39 cellular contexts compared by ENCODE assay signal in the genomic region with DNA sequence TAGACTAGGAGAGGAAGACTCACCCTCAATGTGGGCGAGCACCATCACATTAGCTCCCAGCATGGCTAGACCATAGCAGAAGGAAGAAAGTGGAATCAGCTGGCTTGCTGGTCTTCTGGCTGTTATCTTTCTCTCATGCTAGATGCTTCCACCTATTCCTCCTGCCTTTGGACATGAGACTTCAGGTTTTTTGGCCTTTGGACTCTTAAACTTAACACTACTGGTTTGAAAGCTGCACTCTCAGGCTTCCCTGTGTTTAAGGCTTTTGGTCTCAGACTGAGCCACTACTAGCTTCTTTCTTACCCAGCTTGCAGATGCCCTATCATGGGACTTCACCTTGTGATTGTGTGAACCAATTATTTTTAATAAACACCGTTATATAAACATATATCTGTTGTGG. TPM values are rescaled to one million over a fixed set of nuclear protein-coding genes. Genes with fewer than 3 reads are reported as not detected.
"Had no signal": no experiment of that assay in that cellular context is flagged by ENCODE, and none has a peak within 500 bp of the region (broad histone marks: within the 10 kb centered on the region; RNA-seq: fewer than 3 reads in every experiment).

No MANE protein-coding gene starts in this region.

- H3K27me3 ChIP-seq: adrenal gland, ascending aorta, body of pancreas, brain microvascular endothelial cell, breast epithelium, cardiac muscle cell had no signal

- FAIRE-seq: astrocyte, bronchial epithelial cell had no signal

- H3K4me1 ChIP-seq: adrenal gland, ascending aorta, breast epithelium had no signal

- H3K4me3 ChIP-seq: adrenal gland, ascending aorta, body of pancreas, breast epithelium, cardiac muscle cell had no signal

- H3K36me3 ChIP-seq: adrenal gland, ascending aorta, brain microvascular endothelial cell, breast epithelium, cardiac muscle cell had no signal

- H3K27ac ChIP-seq: adrenal gland, ascending aorta, body of pancreas, brain microvascular endothelial cell, breast epithelium, cardiac muscle cell had no signal

- ATAC-seq: activated naive CD4-positive, alpha-beta T cell treated with anti-CD3 and anti-CD28 coated beads, Interleukin-2, amount 50 U/mL, for 72 hours; activated naive CD8-positive, alpha-beta T cell treated with anti-CD3 and anti-CD28 coated beads, Interleukin-2, amount 50 U/mL, for 24 hours; activated T-cell treated with anti-CD3 and anti-CD28 coated beads, Interleukin-2, amount 50 U/mL, for 4 hours; activated T-cell treated with anti-CD3 and anti-CD28 coated beads, Interleukin-2, amount 50 U/mL, for 72 hours; activated T-helper 17 cell treated with anti-CD3 and anti-CD28 coated beads, Interleukin-2, amount 50 U/mL, for 72 hours; body of pancreas had no signal

- H3K9me3 ChIP-seq: adrenal gland, ascending aorta, body of pancreas, breast epithelium had no signal

- DNase-seq: activated effector memory CD4-positive, alpha-beta T cell treated with anti-CD3 and anti-CD28 coated beads, Interleukin-2, amount 50 U/mL, for 16 hours; activated effector memory CD4-positive, alpha-beta T cell treated with Interleukin-2 at 50 U/mL for 16 hours; activated gamma-delta T cell; activated gamma-delta T cell treated with Interleukin-2 at 50 U/mL for 16 hours; activated naive CD4-positive, alpha-beta T cell; activated naive CD4-positive, alpha-beta T cell treated with anti-CD3 and anti-CD28 coated beads for 36 hours; activated naive CD4-positive, alpha-beta T cell treated with anti-CD3 and anti-CD28 coated beads, Interleukin-2, amount 10 ng/mL, durations not matched to agents 7 days and 5 days; activated naive CD4-positive, alpha-beta T cell treated with anti-CD3 and anti-CD28 coated beads, Interleukin-2, amount 50 U/mL, for 16 hours; activated naive CD4-positive, alpha-beta T cell treated with Interleukin-2 at 50 U/mL for 16 hours; activated naive CD8-positive, alpha-beta T cell treated with anti-CD3 and anti-CD28 coated beads for 36 hours; activated naive CD8-positive, alpha-beta T cell treated with anti-CD3 and anti-CD28 coated beads, Interleukin-2, amount 10 ng/mL, durations not matched to agents 7 days and 5 days; activated naive CD8-positive, alpha-beta T cell treated with anti-CD3 and anti-CD28 coated beads, Interleukin-2, amount 50 U/mL, for 24 hours; activated T-cell treated with anti-CD3 and anti-CD28 coated beads, Interleukin-2, amount 50 U/mL, for 1 hour; activated T-cell treated with anti-CD3 and anti-CD28 coated beads, Interleukin-2, amount 50 U/mL, for 24 hours; activated T-cell treated with anti-CD3 and anti-CD28 coated beads, Interleukin-2, amount 50 U/mL, for 4 hours; activated T-cell treated with anti-CD3 and anti-CD28 coated beads, Interleukin-2, amount 50 U/mL, for 48 hours; activated T-cell treated with anti-CD3 and anti-CD28 coated beads, Interleukin-2, amount 50 U/mL, for 72 hours; adrenal gland; amniotic stem cell; amygdala; anterior cingulate cortex; aorta; body of pancreas; brain microvascular endothelial cell; caudate nucleus; central memory CD4-positive, alpha-beta T cell; cerebellar nuclear complex had no signal

RNA-seq across cellular contexts. Expression of a gene that starts 39.0 kb away (rescaled TPM):
- total RNA-seq: activated naive CD4-positive, alpha-beta T cell treated with anti-CD3 and anti-CD28 coated beads for 36 hours; activated naive CD4-positive, alpha-beta T cell treated with anti-CD3 and anti-CD28 coated beads, Interleukin-2, amount 50 U/mL, for 72 hours; activated naive CD8-positive, alpha-beta T cell treated with anti-CD3 and anti-CD28 coated beads for 36 hours; activated naive CD8-positive, alpha-beta T cell treated with anti-CD3 and anti-CD28 coated beads, Interleukin-2, amount 10 ng/mL, durations not matched to agents 7 days and 5 days; activated T-cell treated with anti-CD3 and anti-CD28 coated beads, Interleukin-2, amount 50 U/mL, for 72 hours; activated T-helper 1 cell treated with anti-CD3 and anti-CD28 coated beads, Interleukin-12 subunit alpha, Interleukin-12 subunit beta, Interleukin-2, Interleukin-4 antibody, amounts not matched to agents 30 ng/mL and 10 ng/mL and 1 ng/mL, durations not matched to agents 14 hours and 24 hours and 36 hours; activated T-helper 17 cell treated with anti-CD3 and anti-CD28 coated beads, Interleukin-2, amount 50 U/mL, for 72 hours; activated T-helper 2 cell treated with anti-CD3 and anti-CD28 coated beads, Interferon-gamma antibody, Interleukin-2, Interleukin-4, amounts not matched to agents 10 μg/mL and 5 μg/mL and 100 μg/mL, durations not matched to agents 14 hours and 24 hours and 36 hours; aorta; body of pancreas; breast epithelium; bronchial epithelial cell; cardiac muscle cell; cardiac septum; cerebellum; chondrocyte had no signal
- polyA plus RNA-seq: aorta, cardiac muscle cell had no signal
